Comparison of ENCODE assay signal across 8 cellular contexts in genomic region chr17:38752930-38753506, GRCh38. TPM values are rescaled to one million over a fixed set of nuclear protein-coding genes. Genes with fewer than 3 reads are reported as not detected.
DNase-seq lines count a peak whose midpoint lies in the region; ATAC-seq and TF ChIP-seq lines count a peak whose summit lies in the region.

No MANE protein-coding gene starts in this region.

- peaks cover 46% of the 10 kb centered on the region for H3K4me1 Mint-ChIP-seq in activated naive CD4-positive, alpha-beta T cell treated with anti-CD3 and anti-CD28 coated beads, Interleukin-2, amount 10 ng/mL, durations not matched to agents 7 days and 5 days

- H3K4me2 ChIP-seq in skeletal muscle satellite cell (ENCODE audit: low read length), result peak overlapping the region; percentile 96

- TF ChIP-seq CTCF in fibroblast of villous mesenchyme (IDR thresholded peaks at IDR 0.05; ENCODE audit: insufficient read depth, low read depth, low read length), result no peak

- H3K9me3 ChIP-seq in SJSA1 (replicated peaks) (no peaks in the 10 kb centered on the region), skeletal muscle satellite cell (replicated peaks; ENCODE audit: low read length) (no peaks in the 10 kb centered on the region)

- peak overlapping the region; percentile 91 for H3K9ac ChIP-seq in skeletal muscle satellite cell (ENCODE audit: low read depth, low read length)

- H3K36me3 Mint-ChIP-seq in activated naive CD4-positive, alpha-beta T cell treated with anti-CD3 and anti-CD28 coated beads, Interleukin-2, amount 10 ng/mL, durations not matched to agents 7 days and 5 days, result peaks cover 24% of the 10 kb centered on the region

- H3K27ac Mint-ChIP-seq in activated naive CD4-positive, alpha-beta T cell treated with anti-CD3 and anti-CD28 coated beads, Interleukin-2, amount 10 ng/mL, durations not matched to agents 7 days and 5 days, result peak overlapping the region; percentile 92

- peak overlapping the region; percentile 59 for H3K27ac ChIP-seq in SJSA1

- no peak for DNase-seq in activated naive CD4-positive, alpha-beta T cell treated with anti-CD3 and anti-CD28 coated beads, Interleukin-2, amount 10 ng/mL, durations not matched to agents 7 days and 5 days
- DNase-seq in activated naive CD4-positive, alpha-beta T cell (lab: John Stamatoyannopoulos, UW), result no peak
- DNase-seq in SJSA1 (ENCODE audit: low read depth in 1 of 2, low spot score in 2 of 2) (no peak), fibroblast of villous mesenchyme (ENCODE audit: low read depth) (peak; percentile 13), mucosa of gallbladder (ENCODE audit: low spot score) (no peak), HUDEP-2 (lab: John Stamatoyannopoulos, UW; ENCODE audit: unreplicated experiment in 76 of 76) (no peak)

- H3K4me3 ChIP-seq in SJSA1 (peak overlapping the region; percentile 68), fibroblast of villous mesenchyme (ENCODE audit: low read depth, low read length) (peak overlapping the region; percentile 81), skeletal muscle satellite cell (ENCODE audit: low read length) (peak overlapping the region; percentile 88)

- CTCF ChIA-PET in activated naive CD4-positive, alpha-beta T cell treated with anti-CD3 and anti-CD28 coated beads, Interleukin-2, amount 10 ng/mL, durations not matched to agents 7 days and 5 days (lab: Charles Lee), result interaction anchor here (1.3 kb wide), 1 partner anchor 18 kb away, joined by 4 read pairs; no protein-coding TSS in a partner anchor

- H3K27me3 Mint-ChIP-seq in activated naive CD4-positive, alpha-beta T cell treated with anti-CD3 and anti-CD28 coated beads, Interleukin-2, amount 10 ng/mL, durations not matched to agents 7 days and 5 days, result peaks cover 43% of the 10 kb centered on the region

- H3K9me3 Mint-ChIP-seq in activated naive CD4-positive, alpha-beta T cell treated with anti-CD3 and anti-CD28 coated beads, Interleukin-2, amount 10 ng/mL, durations not matched to agents 7 days and 5 days, result no peaks in the 10 kb centered on the region

- no peak for ATAC-seq in GM19463 (IDR thresholded peaks at IDR 0.05; ENCODE audit: unreplicated experiment)

- H3K36me3 ChIP-seq in SJSA1, result peaks cover 44% of the 10 kb centered on the region
- H3K36me3 ChIP-seq in skeletal muscle satellite cell (ENCODE audit: insufficient read depth, low read length), result peaks cover 22% of the 10 kb centered on the region

- H3K27me3 ChIP-seq in SJSA1 (replicated peaks) (no peaks in the 10 kb centered on the region), skeletal muscle satellite cell (ENCODE audit: control insufficient read depth, insufficient read depth, low read length) (no peaks in the 10 kb centered on the region)

- peaks cover 30% of the 10 kb centered on the region for H3K4me1 ChIP-seq in SJSA1 (replicated peaks)
- H3K4me1 ChIP-seq in skeletal muscle satellite cell (ENCODE audit: control insufficient read depth, insufficient read depth, low read length), result peaks cover 23% of the 10 kb centered on the region

- H3K4me3 Mint-ChIP-seq in activated naive CD4-positive, alpha-beta T cell treated with anti-CD3 and anti-CD28 coated beads, Interleukin-2, amount 10 ng/mL, durations not matched to agents 7 days and 5 days, result peak overlapping the region; percentile 93

RNA-seq across cellular contexts. Expression of gene PSMB3, which starts 0.5 kb away (rescaled TPM):
- total RNA-seq in SJSA1 (2014; rRNA removed; shearing (Covaris generic)), result 297 and 448 TPM in 2 replicates
- 328 and 392 TPM in 2 replicates for total RNA-seq in fibroblast of villous mesenchyme
- total RNA-seq in skeletal muscle satellite cell (2012; rRNA removed), result 460 and 486 TPM in 2 replicates
- 119 TPM for total RNA-seq in mucosa of gallbladder

RNA-seq across cellular contexts. Expression of gene PCGF2, which starts 4.9 kb away (rescaled TPM):
- total RNA-seq in SJSA1 (2014; rRNA removed; shearing (Covaris generic)), result 3.6 and 4.2 TPM in 2 replicates
- total RNA-seq in fibroblast of villous mesenchyme, result 4.2 and 7.8 TPM in 2 replicates
- total RNA-seq in skeletal muscle satellite cell (2012; rRNA removed), result 1.8 and 3.1 TPM in 2 replicates
- 52.3 TPM for total RNA-seq in mucosa of gallbladder

RNA-seq across cellular contexts. Expression of gene CISD3, which starts 22.9 kb away (rescaled TPM):
- total RNA-seq in SJSA1 (2014; rRNA removed; shearing (Covaris generic)), result 2.2 and 6.1 TPM in 2 replicates
- total RNA-seq in fibroblast of villous mesenchyme (2.6 and 3.9 TPM in 2 replicates), mucosa of gallbladder (51.5 TPM)
- 2.8 and 6.1 TPM in 2 replicates for total RNA-seq in skeletal muscle satellite cell (2012; rRNA removed)

RNA-seq across cellular contexts. Expression of gene PIP4K2B, which starts 46.3 kb away (rescaled TPM):
- 37.0 and 47.9 TPM in 2 replicates for total RNA-seq in SJSA1 (2014; rRNA removed; shearing (Covaris generic))
- total RNA-seq in fibroblast of villous mesenchyme, result 45.7 and 68.7 TPM in 2 replicates
- 37.3 and 41.1 TPM in 2 replicates for total RNA-seq in skeletal muscle satellite cell (2012; rRNA removed)
- 46.7 TPM for total RNA-seq in mucosa of gallbladder

RNA-seq across cellular contexts. Expression of gene MLLT6, which starts 47.9 kb away (rescaled TPM):
- 8.6 and 11.7 TPM in 2 replicates for total RNA-seq in SJSA1 (2014; rRNA removed; shearing (Covaris generic))
- total RNA-seq in fibroblast of villous mesenchyme (24.2 and 25.5 TPM in 2 replicates), mucosa of gallbladder (175 TPM)
- 14.7 and 17.5 TPM in 2 replicates for total RNA-seq in skeletal muscle satellite cell (2012; rRNA removed)
